In genomic region chr15:57675481-57676181, GRCh38 we compare ENCODE assay signal across 26 cellular contexts. TPM values are rescaled to one million over a fixed set of nuclear protein-coding genes. Genes with fewer than 3 reads are reported as not detected.
DNase-seq lines count a peak whose midpoint lies in the region; TF ChIP-seq lines count a peak whose summit lies in the region.
"Had no signal": no experiment of that assay in that cellular context is flagged by ENCODE, and none has a peak within 500 bp of the region (broad histone marks: within the 10 kb centered on the region; RNA-seq: fewer than 3 reads in every experiment).

No MANE protein-coding gene starts in this region.

- H3K27me3 Mint-ChIP-seq in nephron progenitor cell (ENCODE audit: low read depth, poor library complexity): peaks cover 5% of the 10 kb centered on the region
- H3K27me3 Mint-ChIP-seq in activated T-helper 2 cell treated with anti-CD3 and anti-CD28 coated beads, Interferon-gamma antibody, Interleukin-2, Interleukin-4, amounts not matched to agents 10 μg/mL and 5 μg/mL and 100 μg/mL, durations not matched to agents 14 hours and 24 hours and 36 hours (ENCODE audit: low read depth): peaks cover 18% of the 10 kb centered on the region

- H3K27ac ChIP-seq in 22Rv1: peak overlapping the region; percentile 66; the same call in 1 of the 2 replicates
- no peak overlapping the region for H3K27ac ChIP-seq in esophagus muscularis mucosa (replicated peaks in 1 of 4)
- H3K27ac ChIP-seq: psoas muscle, skin epidermis, uterus had no signal

- intact Hi-C loops in esophagus muscularis mucosa (cut with DNase I): no loop called here
- intact Hi-C loops in activated T-helper 2 cell treated with anti-CD3 and anti-CD28 coated beads, Interferon-gamma antibody, Interleukin-2, Interleukin-4, amounts not matched to agents 10 μg/mL and 5 μg/mL and 100 μg/mL, durations not matched to agents 14 hours and 24 hours and 36 hours (cut with micrococcal nuclease): no loop called here

- H3K27ac Mint-ChIP-seq in nephron progenitor cell: no peak overlapping the region
- H3K27ac Mint-ChIP-seq in activated T-helper 2 cell treated with anti-CD3 and anti-CD28 coated beads, Interferon-gamma antibody, Interleukin-2, Interleukin-4, amounts not matched to agents 10 μg/mL and 5 μg/mL and 100 μg/mL, durations not matched to agents 14 hours and 24 hours and 36 hours: no peak overlapping the region
- H3K27ac Mint-ChIP-seq: activated CD4-positive, alpha-beta T cell treated with anti-CD3 and anti-CD28 coated beads, Interleukin-2, amount 10 ng/mL, durations not matched to agents 7 days and 5 days; activated CD8-positive, alpha-beta memory T cell treated with anti-CD3 and anti-CD28 coated beads, Interleukin-2, amount 10 ng/mL, durations not matched to agents 7 days and 5 days; activated naive CD4-positive, alpha-beta T cell treated with anti-CD3 and anti-CD28 coated beads, Interleukin-2, amount 50 U/mL, for 72 hours; activated T-cell treated with anti-CD3 and anti-CD28 coated beads, Interleukin-2, amount 50 U/mL, for 72 hours had no signal

- peaks cover 6% of the 10 kb centered on the region for H3K9me3 Mint-ChIP-seq in nephron progenitor cell
- H3K9me3 Mint-ChIP-seq in activated T-helper 2 cell treated with anti-CD3 and anti-CD28 coated beads, Interferon-gamma antibody, Interleukin-2, Interleukin-4, amounts not matched to agents 10 μg/mL and 5 μg/mL and 100 μg/mL, durations not matched to agents 14 hours and 24 hours and 36 hours: no peaks in the 10 kb centered on the region
- H3K9me3 Mint-ChIP-seq: activated CD4-positive, alpha-beta T cell treated with anti-CD3 and anti-CD28 coated beads, Interleukin-2, amount 10 ng/mL, durations not matched to agents 7 days and 5 days; activated naive CD4-positive, alpha-beta T cell treated with anti-CD3 and anti-CD28 coated beads, Interleukin-2, amount 50 U/mL, for 72 hours; activated T-cell treated with anti-CD3 and anti-CD28 coated beads, Interleukin-2, amount 50 U/mL, for 72 hours; central memory CD8-positive, alpha-beta T cell had no signal

- no peak overlapping the region for H3K4me3 ChIP-seq in esophagus muscularis mucosa
- H3K4me3 ChIP-seq: heart right ventricle, psoas muscle, skin epidermis, uterus had no signal

- peaks cover 4 to 34% (median 7%) of the 10 kb centered on the region in 4 donors for H3K4me1 ChIP-seq in esophagus muscularis mucosa
- H3K4me1 ChIP-seq: psoas muscle, uterus had no signal

- TF ChIP-seq CTCF in 22Rv1 (IDR thresholded peaks at IDR 0.05): no peak
- TF ChIP-seq CTCF in esophagus muscularis mucosa (IDR thresholded peaks at IDR 0.05): no peak
- no peak for TF ChIP-seq CTCF in nephron progenitor cell (IDR thresholded peaks at IDR 0.05)

- no peaks in the 10 kb centered on the region for H3K4me1 Mint-ChIP-seq in nephron progenitor cell
- peaks cover 4% of the 10 kb centered on the region for H3K4me1 Mint-ChIP-seq in activated T-helper 2 cell treated with anti-CD3 and anti-CD28 coated beads, Interferon-gamma antibody, Interleukin-2, Interleukin-4, amounts not matched to agents 10 μg/mL and 5 μg/mL and 100 μg/mL, durations not matched to agents 14 hours and 24 hours and 36 hours (ENCODE audit: low read depth)
- H3K4me1 Mint-ChIP-seq: central memory CD8-positive, alpha-beta T cell had no signal

- peak; percentile 82 for DNase-seq in HT-29 (ENCODE audit: low spot score)
- DNase-seq in esophagus muscularis mucosa (ENCODE audit: extremely low spot score): peak; percentile 45
- peak; percentile 32 for DNase-seq in mucosa of gallbladder (ENCODE audit: low spot score)
- no peak for DNase-seq in activated CD4-positive, CD25-positive, alpha-beta regulatory T cell treated with anti-CD3 and anti-CD28 coated beads, Interleukin-2, amount 50 U/mL, for 72 hours
- DNase-seq in nephron progenitor cell: no peak
- DNase-seq in activated T-helper 2 cell treated with anti-CD3 and anti-CD28 coated beads, Interferon-gamma antibody, Interleukin-2, Interleukin-4, amounts not matched to agents 10 μg/mL and 5 μg/mL and 100 μg/mL, durations not matched to agents 14 hours and 24 hours and 36 hours (ENCODE audit: low spot score): no peak
- DNase-seq in OCI-M1 (lab: John Stamatoyannopoulos, UW): no peak
- DNase-seq: ACHN; activated CD4-positive, alpha-beta T cell treated with anti-CD3 and anti-CD28 coated beads, Interleukin-2, amount 10 ng/mL, durations not matched to agents 7 days and 5 days; activated CD8-positive, alpha-beta memory T cell treated with anti-CD3 and anti-CD28 coated beads, Interleukin-2, amount 10 ng/mL, durations not matched to agents 7 days and 5 days; activated T-cell treated with anti-CD3 and anti-CD28 coated beads, Interleukin-2, amount 50 U/mL, for 72 hours; aorta; DMS79 treated with DMSO at 0.1 percent for 48 hours; heart right ventricle; IMR-90; NCI-H1092 treated with DMSO at 0.1 percent for 48 hours; NCI-H1930; NCI-H526; psoas muscle; stimulated activated CD4-positive, alpha-beta T cell treated with anti-CD3 and anti-CD28 coated beads, Interleukin-2, amount 100 ng/mL, for 24 hours; T-helper 2 cell; uterus had no signal

- no peaks in the 10 kb centered on the region for H3K36me3 Mint-ChIP-seq in nephron progenitor cell (ENCODE audit: low read depth)
- H3K36me3 Mint-ChIP-seq in activated T-helper 2 cell treated with anti-CD3 and anti-CD28 coated beads, Interferon-gamma antibody, Interleukin-2, Interleukin-4, amounts not matched to agents 10 μg/mL and 5 μg/mL and 100 μg/mL, durations not matched to agents 14 hours and 24 hours and 36 hours (ENCODE audit: low read depth): no peaks in the 10 kb centered on the region
- H3K36me3 Mint-ChIP-seq: activated CD8-positive, alpha-beta memory T cell treated with anti-CD3 and anti-CD28 coated beads, Interleukin-2, amount 10 ng/mL, durations not matched to agents 7 days and 5 days had no signal

- no peaks in the 10 kb centered on the region for H3K9me3 ChIP-seq in esophagus muscularis mucosa
- H3K9me3 ChIP-seq: heart right ventricle, psoas muscle, uterus had no signal

- H3K4me3 Mint-ChIP-seq in nephron progenitor cell: no peak overlapping the region
- no peak overlapping the region for H3K4me3 Mint-ChIP-seq in activated T-helper 2 cell treated with anti-CD3 and anti-CD28 coated beads, Interferon-gamma antibody, Interleukin-2, Interleukin-4, amounts not matched to agents 10 μg/mL and 5 μg/mL and 100 μg/mL, durations not matched to agents 14 hours and 24 hours and 36 hours (ENCODE audit: low read depth)
- H3K4me3 Mint-ChIP-seq: activated CD4-positive, alpha-beta T cell treated with anti-CD3 and anti-CD28 coated beads, Interleukin-2, amount 10 ng/mL, durations not matched to agents 7 days and 5 days; activated CD8-positive, alpha-beta memory T cell treated with anti-CD3 and anti-CD28 coated beads, Interleukin-2, amount 10 ng/mL, durations not matched to agents 7 days and 5 days; activated T-cell treated with anti-CD3 and anti-CD28 coated beads, Interleukin-2, amount 50 U/mL, for 72 hours; central memory CD8-positive, alpha-beta T cell had no signal

- TF ChIP-seq POLR2A in esophagus muscularis mucosa (IDR thresholded peaks at IDR 0.05; ENCODE audit: low read depth): no peak

- TF ChIP-seq EP300 in esophagus muscularis mucosa (IDR thresholded peaks at IDR 0.05): no peak

- peaks cover 6 to 41% (median 12%) of the 10 kb centered on the region in 4 donors for H3K36me3 ChIP-seq in esophagus muscularis mucosa
- H3K36me3 ChIP-seq: uterus had no signal

- H3K27me3 ChIP-seq in esophagus muscularis mucosa: no peaks in the 10 kb centered on the region
- H3K27me3 ChIP-seq: heart right ventricle, uterus had no signal

- WGBS in esophagus muscularis mucosa: 89% methylated on average over 9 of the region's 9 CpGs

RNA-seq across cellular contexts. Expression of gene POLR2M, which starts 30.9 kb away (rescaled TPM):
- total RNA-seq in HT-29 (2014; rRNA removed; shearing (Covaris generic)): 556 and 597 TPM in 2 replicates
- 100 to 1,000 TPM; 133 to 799 (median 379) TPM for total RNA-seq in esophagus muscularis mucosa
- 95.9 TPM for total RNA-seq in mucosa of gallbladder
- 45.2 and 59.3 TPM in 2 replicates for total RNA-seq in activated T-helper 2 cell treated with anti-CD3 and anti-CD28 coated beads, Interferon-gamma antibody, Interleukin-2, Interleukin-4, amounts not matched to agents 10 μg/mL and 5 μg/mL and 100 μg/mL, durations not matched to agents 14 hours and 24 hours and 36 hours

Comparison
In these comparisons a context has a peak if more than half of its experiments do, and no peak if none do; other contexts are left out.
1. DNase-seq: peak in HT-29 (single experiment), esophagus muscularis mucosa (single experiment) and mucosa of gallbladder (single experiment); none in activated CD4-positive, CD25-positive, alpha-beta regulatory T cell treated with anti-CD3 and anti-CD28 coated beads, Interleukin-2, amount 50 U/mL, for 72 hours (single experiment), nephron progenitor cell (single experiment), activated T-helper 2 cell treated with anti-CD3 and anti-CD28 coated beads, Interferon-gamma antibody, Interleukin-2, Interleukin-4, amounts not matched to agents 10 μg/mL and 5 μg/mL and 100 μg/mL, durations not matched to agents 14 hours and 24 hours and 36 hours (single experiment) and OCI-M1 (single experiment).